23 cellular contexts compared by ENCODE assay signal in genomic region chr2:201665420-201666158, GRCh38. TPM values are rescaled to one million over a fixed set of nuclear protein-coding genes. Genes with fewer than 3 reads are reported as not detected.
A peak's percentile ranks its signal among the peaks of the same experiment; 100 is the strongest.
DNase-seq lines count a peak whose midpoint lies in the region; FAIRE-seq and TF ChIP-seq lines count a peak whose summit lies in the region.
"Had no signal": no experiment of that assay in that cellular context is flagged by ENCODE, and none has a peak within 500 bp of the region (broad histone marks: within the 10 kb centered on the region; RNA-seq: fewer than 3 reads in every experiment).

No MANE protein-coding gene starts in this region.

- TF ChIP-seq POLR2A in GM12891 (IDR thresholded peaks at IDR 0.05; ENCODE audit: low read depth, low read length): no peak

- peaks cover 3% of the 10 kb centered on the region for H3K9me3 Mint-ChIP-seq in osteocyte (ENCODE audit: unreplicated experiment)
- H3K9me3 Mint-ChIP-seq: activated naive CD8-positive, alpha-beta T cell treated with anti-CD3 and anti-CD28 coated beads, Interleukin-2, amount 10 ng/mL, durations not matched to agents 7 days and 5 days had no signal

- FAIRE-seq in GM12891 (lab: Jason Lieb, UNC): no peak
- FAIRE-seq: kidney, small intestine, TTC549 had no signal

- H3K4me3 Mint-ChIP-seq in osteocyte (ENCODE audit: unreplicated experiment): no peak overlapping the region
- H3K4me3 Mint-ChIP-seq: activated naive CD8-positive, alpha-beta T cell treated with anti-CD3 and anti-CD28 coated beads, Interleukin-2, amount 10 ng/mL, durations not matched to agents 7 days and 5 days had no signal

- intact Hi-C loops in cardiac septum (cut with DNase I): no loop called here

- no peak for TF ChIP-seq CTCF in astrocyte of the spinal cord (IDR thresholded peaks at IDR 0.05; ENCODE audit: low read depth, low read length)
- peak; percentile 52 for TF ChIP-seq CTCF in osteocyte (IDR thresholded peaks at IDR 0.05)

- H3K4me1 Mint-ChIP-seq in osteocyte (ENCODE audit: unreplicated experiment): peaks cover 6% of the 10 kb centered on the region
- H3K4me1 Mint-ChIP-seq: activated naive CD8-positive, alpha-beta T cell treated with anti-CD3 and anti-CD28 coated beads, Interleukin-2, amount 10 ng/mL, durations not matched to agents 7 days and 5 days had no signal

- H3K27ac Mint-ChIP-seq in osteocyte (ENCODE audit: unreplicated experiment): no peak overlapping the region
- H3K27ac Mint-ChIP-seq: activated naive CD8-positive, alpha-beta T cell treated with anti-CD3 and anti-CD28 coated beads, Interleukin-2, amount 10 ng/mL, durations not matched to agents 7 days and 5 days had no signal

- H3K27me3 Mint-ChIP-seq in osteocyte (ENCODE audit: unreplicated experiment): no peaks in the 10 kb centered on the region

- peak; percentile 11 for DNase-seq in DMS114 treated with DMSO at 0.1 percent for 48 hours (lab: John Stamatoyannopoulos, UW; ENCODE audit: unreplicated experiment)
- DNase-seq in Kasumi-1 (lab: John Stamatoyannopoulos, UW): peak; percentile 19 to 43
- DNase-seq in astrocyte of the spinal cord (ENCODE audit: low read depth, low spot score): peak; percentile 33
- DNase-seq in osteocyte (ENCODE audit: extremely low spot score, unreplicated experiment): no peak
- no peak for DNase-seq in GM12891 (ENCODE audit: insufficient read length, low spot score)
- DNase-seq in middle frontal gyrus (ENCODE audit: extremely low spot score, low spot score): no peak
- DNase-seq in cardiac septum (ENCODE audit: low spot score): no peak
- DNase-seq: activated CD4-positive, alpha-beta T cell treated with anti-CD3 and anti-CD28 coated beads, Interleukin-2, amount 50 U/mL, for 48 hours; activated naive CD8-positive, alpha-beta T cell treated with anti-CD3 and anti-CD28 coated beads, Interleukin-2, amount 10 ng/mL, durations not matched to agents 7 days and 5 days; activated T-cell treated with anti-CD3 and anti-CD28 coated beads, Interleukin-2, amount 50 U/mL, for 48 hours; cerebellar nuclear complex; heart right ventricle; kidney; mucosa of descending colon; NCI-H1092 treated with DMSO at 0.1 percent for 48 hours; NCI-H2171 treated with DMSO at 0.1 percent for 48 hours; NK-92 treated with Interleukin-12 subunit alpha and Interleukin-12 subunit beta, amount 100 ng/mL, for 24 hours; occipital lobe; small intestine; stomach had no signal

- in situ Hi-C loops in astrocyte of the spinal cord (cut with HindIII; ENCODE audit: low sequenced_read_pairs): no loop called here

- no peak overlapping the region for H3K4me3 ChIP-seq in astrocyte of the spinal cord (ENCODE audit: low read depth, low read length)
- H3K4me3 ChIP-seq: heart right ventricle, mucosa of descending colon, SJSA1, stomach had no signal

- H3K36me3 Mint-ChIP-seq in osteocyte (ENCODE audit: unreplicated experiment): no peaks in the 10 kb centered on the region
- H3K36me3 Mint-ChIP-seq: activated naive CD8-positive, alpha-beta T cell treated with anti-CD3 and anti-CD28 coated beads, Interleukin-2, amount 10 ng/mL, durations not matched to agents 7 days and 5 days had no signal

TF ChIP-seq in GM12891, 5 proteins besides CTCF, POLR2A, EP300 and RAD21:
- no peak for TF ChIP-seq PAX5 (IDR thresholded peaks at IDR 0.05; ENCODE audit: insufficient read depth, low read length, severe bottlenecking)
- TF ChIP-seq POU2F2 (IDR thresholded peaks at IDR 0.05; ENCODE audit: low read depth, low read length): no peak
- no peak for TF ChIP-seq SPI1 (IDR thresholded peaks at IDR 0.05; ENCODE audit: low read depth, low read length)
- no peak for TF ChIP-seq POLR2AphosphoS5 (IDR thresholded peaks at IDR 0.05; ENCODE audit: low read depth, low read length)
- no peak for TF ChIP-seq TAF1 (IDR thresholded peaks at IDR 0.05; ENCODE audit: low read depth, low read length)
TF ChIP-seq in GM12891: peak in this region for 0.

RNA-seq across cellular contexts. Expression of gene TMEM237, which starts 22.3 kb away (rescaled TPM):
- total RNA-seq in osteocyte: 37.9 and 38.6 TPM in 2 replicates
- polyA plus RNA-seq in GM12891 (2012; ENCODE audit: low read depth, missing spikeins): 8.8 TPM
- total RNA-seq in cardiac septum: 17.0 TPM

RNA-seq across cellular contexts. Expression of gene MPP4, which starts 32.9 kb away (rescaled TPM):
- total RNA-seq in osteocyte (0.52 and 0.83 TPM in 2 replicates), cardiac septum (not detected)
- polyA plus RNA-seq in GM12891 (2012; ENCODE audit: low read depth, missing spikeins): not detected
- total RNA-seq: activated naive CD8-positive, alpha-beta T cell treated with anti-CD3 and anti-CD28 coated beads, Interleukin-2, amount 10 ng/mL, durations not matched to agents 7 days and 5 days; H4 had no signal

Comparison
In these comparisons a context has a peak if more than half of its experiments do, and no peak if none do; other contexts are left out.
1. DNase-seq: peak in DMS114 treated with DMSO at 0.1 percent for 48 hours (single experiment), Kasumi-1 (2 of 2) and astrocyte of the spinal cord (single experiment); none in osteocyte (single experiment), GM12891 (single experiment), middle frontal gyrus (single experiment) and cardiac septum (single experiment).